Comparison of ENCODE assay signal across 1 cellular context in genomic region chr2:24011278-24012104, GRCh38.
TF ChIP-seq lines count a peak whose summit lies in the region.

No MANE protein-coding gene starts in this region.

TF ChIP-seq in IMR-90, 13 proteins besides CTCF, POLR2A, EP300 and RAD21 (continued from another document):
- TF ChIP-seq RFX5 (IDR thresholded peaks at IDR 0.05; ENCODE audit: low read depth, low read length) (no peak), NFE2L2 (IDR thresholded peaks at IDR 0.05; ENCODE audit: low read depth, low read length) (no peak)
